8 cellular contexts compared by ENCODE assay signal in genomic region chr9:110142868-110143866, GRCh38.
DNase-seq lines count a peak whose midpoint lies in the region; ATAC-seq and TF ChIP-seq lines count a peak whose summit lies in the region.

No MANE protein-coding gene starts in this region.

- DNase-seq in NAMALWA (ENCODE audit: low spot score) (peak; percentile 90), adipocyte (ENCODE audit: low read depth) (no peak), Ammon's horn (ENCODE audit: low spot score) (no peak), suprapubic skin (ENCODE audit: low spot score in 2 of 2) (no peak)
- DNase-seq in naive thymus-derived CD4-positive, alpha-beta T cell, result no peak

- ATAC-seq in HG02571 (IDR thresholded peaks at IDR 0.05; ENCODE audit: unreplicated experiment), result peak; percentile 36
- peak; percentile 12 for ATAC-seq in naive thymus-derived CD4-positive, alpha-beta T cell

- peak overlapping the region in 8 of 9 donors; percentile 55 to 94 (median 80) for H3K27ac Mint-ChIP-seq in naive thymus-derived CD4-positive, alpha-beta T cell

- intact Hi-C loops in naive thymus-derived CD4-positive, alpha-beta T cell (cut with micrococcal nuclease), result no loop called here

- POLR2A ChIA-PET in naive thymus-derived CD4-positive, alpha-beta T cell (lab: Charles Lee), result no interaction called here

- no peaks in the 10 kb centered on the region for H3K9me3 Mint-ChIP-seq in naive thymus-derived CD4-positive, alpha-beta T cell

- no peaks in the 10 kb centered on the region for H3K27me3 ChIP-seq in ACC112 (ENCODE audit: insufficient read depth, low read length)
- no peaks in the 10 kb centered on the region for H3K27me3 ChIP-seq in adipocyte (replicated peaks; ENCODE audit: control insufficient read depth, insufficient read depth, low read length)
- no peaks in the 10 kb centered on the region for H3K27me3 ChIP-seq in naive thymus-derived CD4-positive, alpha-beta T cell (ENCODE audit: control insufficient read depth in 2 of 2, insufficient read depth in 2 of 2, low read length in 2 of 2)
- no peaks in the 10 kb centered on the region for H3K27me3 ChIP-seq in suprapubic skin

- peaks cover 0 to 34% (median 4%) of the 10 kb centered on the region in 5 donors for H3K36me3 Mint-ChIP-seq in naive thymus-derived CD4-positive, alpha-beta T cell

- H3K4me1 ChIP-seq in ACC112 (ENCODE audit: control insufficient read depth, insufficient read depth, low read length, unreplicated experiment) (peaks cover 68% of the 10 kb centered on the region), adipocyte (ENCODE audit: control insufficient read depth, insufficient read depth, low read length) (peaks cover 48% of the 10 kb centered on the region), suprapubic skin (peaks cover 40% of the 10 kb centered on the region)
- H3K4me1 ChIP-seq in naive thymus-derived CD4-positive, alpha-beta T cell (ENCODE audit: control insufficient read depth in 2 of 2, insufficient read depth in 2 of 2, low read length in 2 of 2), result peaks cover 10 to 12% of the 10 kb centered on the region in 2 donors

- 65% methylated on average over 4 of the region's 4 CpGs for WGBS in suprapubic skin

- peak overlapping the region; percentile 14 for H3K9ac ChIP-seq in adipocyte (ENCODE audit: low read length)

- H3K9me3 ChIP-seq in adipocyte (ENCODE audit: control insufficient read depth, low read length) (no peaks in the 10 kb centered on the region), suprapubic skin (no peaks in the 10 kb centered on the region)
- H3K9me3 ChIP-seq in naive thymus-derived CD4-positive, alpha-beta T cell (ENCODE audit: control insufficient read depth in 2 of 3, low read length in 3 of 3), result no peaks in the 10 kb centered on the region

- H3K4me3 Mint-ChIP-seq in naive thymus-derived CD4-positive, alpha-beta T cell, result peak overlapping the region in 4 of 10 donors; percentile 8 to 75 (median 14)

- CTCF ChIA-PET in naive thymus-derived CD4-positive, alpha-beta T cell (lab: Charles Lee), result interaction anchor here (0.5 to 1.2 kb wide), 3 partner anchors 15 to 674 kb away, joined by 3 read pairs; no protein-coding TSS in a partner anchor

- H2AFZ ChIP-seq in ACC112 (ENCODE audit: low read length, unreplicated experiment), result no peak overlapping the region

- TF ChIP-seq EP300 in suprapubic skin (IDR thresholded peaks at IDR 0.05), result no peak

- peak overlapping the region; percentile 98 for H3K27ac ChIP-seq in ACC112 (ENCODE audit: low read depth, low read length)
- no peak overlapping the region for H3K27ac ChIP-seq in naive thymus-derived CD4-positive, alpha-beta T cell (ENCODE audit: low read depth, low read length)
- no peak overlapping the region for H3K27ac ChIP-seq in suprapubic skin

- H3K36me3 ChIP-seq in ACC112 (ENCODE audit: insufficient read depth, low read length), result peaks cover 24% of the 10 kb centered on the region
- peaks cover 35% of the 10 kb centered on the region for H3K36me3 ChIP-seq in adipocyte (ENCODE audit: control insufficient read depth, insufficient read depth, low read length, severe bottlenecking)
- H3K36me3 ChIP-seq in naive thymus-derived CD4-positive, alpha-beta T cell (ENCODE audit: control insufficient read depth in 2 of 3, insufficient read depth in 3 of 3, low read length in 3 of 3), result no peaks in the 10 kb centered on the region
- peaks cover 4% of the 10 kb centered on the region for H3K36me3 ChIP-seq in suprapubic skin

- peaks cover 18 to 65% (median 32%) of the 10 kb centered on the region in 7 donors for H3K4me1 Mint-ChIP-seq in naive thymus-derived CD4-positive, alpha-beta T cell

- H3K79me2 ChIP-seq in ACC112 (ENCODE audit: control insufficient read depth, insufficient read depth, low read length, unreplicated experiment), result peaks cover 96% of the 10 kb centered on the region

- H3K27me3 Mint-ChIP-seq in naive thymus-derived CD4-positive, alpha-beta T cell, result no peaks in the 10 kb centered on the region

- TF ChIP-seq CTCF in GM12875 (IDR thresholded peaks at IDR 0.05; ENCODE audit: borderline replicate concordance, insufficient read depth, low read depth, low read length) (0 out of 2 replicates have a peak, but pooled peaks have one; percentile 15), suprapubic skin (IDR thresholded peaks at IDR 0.05) (no peak)

- no peak overlapping the region for H3K4me3 ChIP-seq in ACC112 (ENCODE audit: low read depth, low read length)
- H3K4me3 ChIP-seq in GM12875 (ENCODE audit: low read depth, low read length), result peak overlapping the region; percentile 31
- H3K4me3 ChIP-seq in adipocyte (ENCODE audit: low read length), result peak overlapping the region; percentile 4
- H3K4me3 ChIP-seq in naive thymus-derived CD4-positive, alpha-beta T cell (ENCODE audit: low read length), result no peak overlapping the region
- H3K4me3 ChIP-seq in suprapubic skin, result no peak overlapping the region

- no peak for TF ChIP-seq POLR2A in suprapubic skin (IDR thresholded peaks at IDR 0.05)

Comparison
In these comparisons a context has a peak if more than half of its experiments do, and no peak if none do; other contexts are left out.
1. H3K4me3 ChIP-seq: peak in GM12875 (single experiment) and adipocyte (single experiment); none in ACC112 (single experiment), naive thymus-derived CD4-positive, alpha-beta T cell (single experiment) and suprapubic skin (single experiment).